ENCODE assay signal across 8 cellular contexts in genomic region chr22:28741200-28741757, GRCh38. TPM values are rescaled to one million over a fixed set of nuclear protein-coding genes. Genes with fewer than 3 reads are reported as not detected.
A peak's percentile ranks its signal among the peaks of the same experiment; 100 is the strongest.
DNase-seq lines count a peak whose midpoint lies in the region; ATAC-seq and TF ChIP-seq lines count a peak whose summit lies in the region.

No MANE protein-coding gene starts in this region.

- whole genome bisulfite sequencing in endodermal cell (ENCODE audit: insufficient coverage in 1 of 2, insufficient read length in 1 of 2), 2 experiments = 21 to 42% methylated on average over 7 to 16 of the region's 16 CpGs
- WGBS in ovary, 3 donors = 9 to 11% (median 9%) methylated on average over 16 of the region's 16 CpGs

- H3K4me1 Mint-ChIP-seq in endodermal cell = peaks cover 46% of the 10 kb centered on the region

- H3K27me3 ChIP-seq in OCI-LY1 (ENCODE audit: insufficient read depth, low read length) = no peaks in the 10 kb centered on the region
- no peaks in the 10 kb centered on the region for H3K27me3 ChIP-seq in endodermal cell (ENCODE audit: control insufficient read depth, insufficient read depth, low read length, poor library complexity, severe bottlenecking)
- H3K27me3 ChIP-seq in ovary = no peaks in the 10 kb centered on the region

- no peaks in the 10 kb centered on the region for H4K20me1 ChIP-seq in OCI-LY1 (ENCODE audit: insufficient read depth, low read length)

- TF ChIP-seq CTCF in OCI-LY1 (IDR thresholded peaks at IDR 0.05; ENCODE audit: low read length) (peak; percentile 26; the same call in 1 of the 2 replicates), endodermal cell (conservative IDR thresholded peaks at IDR 0.05) (no peak), ovary (IDR thresholded peaks at IDR 0.05) (no peak)

- intact Hi-C loops in ovary (cut with DNase I) = no loop called here

- no peaks in the 10 kb centered on the region for H3K27me3 Mint-ChIP-seq in endodermal cell (ENCODE audit: insufficient read depth)

- TF ChIP-seq POLR2A in ovary (IDR thresholded peaks at IDR 0.05) = no peak

- H3K79me2 ChIP-seq in OCI-LY1 (ENCODE audit: insufficient read depth, low read length) = peaks cover 31% of the 10 kb centered on the region

- no peaks in the 10 kb centered on the region for H3K9me3 Mint-ChIP-seq in endodermal cell

- H3F3A ChIP-seq in OCI-LY1 (ENCODE audit: insufficient read depth, low read length) = no peaks in the 10 kb centered on the region

- H3K4me1 ChIP-seq in ES-I3 (ENCODE audit: insufficient read depth, low read length) (peaks cover 13% of the 10 kb centered on the region), OCI-LY1 (ENCODE audit: insufficient read depth, low read length, severe bottlenecking) (peaks cover 23% of the 10 kb centered on the region), endodermal cell (ENCODE audit: control insufficient read depth, insufficient read depth, low read length) (peaks cover 11% of the 10 kb centered on the region), ovary (ENCODE audit: insufficient read depth) (no peaks in the 10 kb centered on the region)

- peaks cover 29% of the 10 kb centered on the region for H3K36me3 Mint-ChIP-seq in endodermal cell (ENCODE audit: low read depth)

- H3K4me3 Mint-ChIP-seq in endodermal cell = peak overlapping the region; percentile 94

- H3K4me3 ChIP-seq in OCI-LY1 (ENCODE audit: low read depth, low read length, poor library complexity, severe bottlenecking) = peak overlapping the region; percentile 83
- peak overlapping the region; percentile 84 for H3K4me3 ChIP-seq in endodermal cell (ENCODE audit: low read length)
- H3K4me3 ChIP-seq in ovary = peak overlapping the region; percentile 98

- TF ChIP-seq EP300 in ovary (IDR thresholded peaks at IDR 0.05) = no peak

- H3K27ac ChIP-seq in OCI-LY1 (ENCODE audit: low read depth, low read length, poor library complexity, severe bottlenecking) (peak overlapping the region; percentile 69), endodermal cell (ENCODE audit: low read depth, low read length) (no peak overlapping the region), ovary (no peak overlapping the region)

- H3K4me2 ChIP-seq in OCI-LY1 (ENCODE audit: low read length) = peak overlapping the region; percentile 70

- DNase-seq in endodermal cell (no peak), ovary (no peak), DMS79 (lab: John Stamatoyannopoulos, UW) (no peak), NOMO-1 treated with dmso at 0.1 percent for 144 hours (lab: John Stamatoyannopoulos, UW; ENCODE audit: unreplicated experiment) (no peak), Ammon's horn (ENCODE audit: low spot score) (no peak)

- H2AFZ ChIP-seq in OCI-LY1 (ENCODE audit: low read length) = no peak overlapping the region

- peak overlapping the region; percentile 87 for H3K9ac ChIP-seq in ES-I3 (ENCODE audit: low read depth, low read length)
- peak overlapping the region; percentile 80 for H3K9ac ChIP-seq in OCI-LY1 (ENCODE audit: low read length)
- H3K9ac ChIP-seq in endodermal cell (ENCODE audit: extremely low read depth, low read length, poor library complexity, severe bottlenecking) = peak overlapping the region; percentile 36

- ATAC-seq in HG03571 (IDR thresholded peaks at IDR 0.05; ENCODE audit: unreplicated experiment) = no peak

- H3K36me3 ChIP-seq in ES-I3 (ENCODE audit: insufficient read depth, low read length) (peaks cover 12% of the 10 kb centered on the region), OCI-LY1 (ENCODE audit: insufficient read depth, low read length) (peaks cover 39% of the 10 kb centered on the region), endodermal cell (ENCODE audit: control insufficient read depth, insufficient read depth, low read length) (peaks cover 27% of the 10 kb centered on the region), ovary (no peaks in the 10 kb centered on the region)

- H3K9me2 ChIP-seq in OCI-LY1 (ENCODE audit: low read depth, low read length) = no peaks in the 10 kb centered on the region

- peak overlapping the region; percentile 95 for H3K27ac Mint-ChIP-seq in endodermal cell

- H3K9me3 ChIP-seq in ES-I3 (ENCODE audit: control insufficient read depth, insufficient read depth, low read length) = no peaks in the 10 kb centered on the region
- no peaks in the 10 kb centered on the region for H3K9me3 ChIP-seq in OCI-LY1 (ENCODE audit: low read length)
- H3K9me3 ChIP-seq in endodermal cell (ENCODE audit: control insufficient read depth, low read length) = no peaks in the 10 kb centered on the region
- no peaks in the 10 kb centered on the region for H3K9me3 ChIP-seq in ovary

RNA-seq across cellular contexts. Expression of gene CHEK2, which starts 0.3 kb away (rescaled TPM):
- total RNA-seq in endodermal cell = 10 to 100 TPM; 67.5 to 72.3 TPM
- polyA plus RNA-seq in endodermal cell (2013, experiment 1 of 2) = 36.1 TPM
- 32.7 TPM for polyA plus RNA-seq in endodermal cell (2013, experiment 2 of 2)
- 10 to 100 TPM in 4 of 7 donors, 1 to 10 TPM in 3; 4.1 to 18.2 (median 10.1) TPM for total RNA-seq in ovary
- polyA plus RNA-seq in ovary = 10 to 100 TPM; 10.2 to 10.5 TPM

RNA-seq across cellular contexts. Expression of gene HSCB, which starts 0.6 kb away (rescaled TPM):
- total RNA-seq in endodermal cell (10 to 100 TPM; 17.7 to 22.4 TPM), ovary (10 to 100 TPM; 14.9 to 70.6 (median 17.0) TPM)
- 19.3 TPM for polyA plus RNA-seq in endodermal cell (2013, experiment 1 of 2)
- 20.0 TPM for polyA plus RNA-seq in endodermal cell (2013, experiment 2 of 2)
- polyA plus RNA-seq in ovary = 10 to 100 TPM; 25.7 to 27.9 TPM

RNA-seq across cellular contexts. Expression of gene CCDC117, which starts 31.2 kb away (rescaled TPM):
- 10 to 100 TPM; 40.9 TPM for total RNA-seq in endodermal cell
- 25.1 TPM for polyA plus RNA-seq in endodermal cell (2013, experiment 1 of 2)
- polyA plus RNA-seq in endodermal cell (2013, experiment 2 of 2) = 24.6 TPM
- 10 to 100 TPM; 14.9 to 24.7 (median 22.8) TPM for total RNA-seq in ovary
- 10 to 100 TPM; 11.7 to 34.2 TPM for polyA plus RNA-seq in ovary

RNA-seq across cellular contexts. Expression of gene XBP1, which starts 59.1 kb away (rescaled TPM):
- total RNA-seq in endodermal cell (100 to 1,000 TPM; 103 to 111 TPM), ovary (100 to 1,000 TPM; 115 to 229 (median 138) TPM)
- polyA plus RNA-seq in endodermal cell (2013, experiment 1 of 2) = 111 TPM
- 100 TPM for polyA plus RNA-seq in endodermal cell (2013, experiment 2 of 2)
- polyA plus RNA-seq in ovary = 100 to 1,000 TPM in 1 of 2 donors, 10 to 100 TPM in 1; 53.1 to 154 TPM

Comparison
In these comparisons a context has a peak if more than half of its experiments do, and no peak if none do; other contexts are left out.
1. H3K9ac ChIP-seq: peak in every context shown above with its lines; median percentile 87 in ES-I3; 80 in OCI-LY1; 36 in endodermal cell.